In the genomic region with DNA sequence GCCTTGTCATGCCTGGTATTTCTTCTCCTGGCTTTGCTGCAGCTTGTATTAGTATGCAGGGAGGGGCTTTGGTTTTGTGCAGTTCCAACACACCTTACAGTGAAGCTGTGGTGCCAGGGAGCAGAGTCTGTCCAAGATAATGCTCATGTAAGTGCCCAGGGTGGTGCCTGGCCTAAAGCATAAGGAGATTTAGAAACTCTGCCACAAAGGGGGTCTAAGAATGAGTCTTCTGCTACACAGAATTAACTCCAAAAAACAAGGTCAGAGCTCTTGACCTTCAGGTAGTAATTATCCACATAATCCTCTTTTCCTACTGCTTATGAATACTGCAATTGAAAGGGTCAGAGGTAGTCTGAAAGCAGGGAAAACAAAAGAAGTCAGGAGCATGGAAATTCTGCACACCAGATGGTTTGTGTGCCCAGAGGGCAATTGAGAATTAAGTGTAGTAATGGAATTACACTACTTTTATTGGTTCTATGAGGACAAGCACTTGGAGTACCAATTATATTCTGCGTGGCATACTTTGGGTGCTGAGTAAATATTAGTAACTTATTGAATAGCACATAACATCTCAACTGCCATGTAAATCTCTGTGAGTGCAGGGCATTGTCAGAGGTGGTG, we compare ENCODE assay signal across 1 cellular context.
TF ChIP-seq lines count a peak whose summit lies in the region.

No MANE protein-coding gene starts in this region.

TF ChIP-seq in HEK293, 187 proteins besides CTCF, POLR2A, EP300 and RAD21 (continued from another document):
- TF ChIP-seq, protein P1, sequence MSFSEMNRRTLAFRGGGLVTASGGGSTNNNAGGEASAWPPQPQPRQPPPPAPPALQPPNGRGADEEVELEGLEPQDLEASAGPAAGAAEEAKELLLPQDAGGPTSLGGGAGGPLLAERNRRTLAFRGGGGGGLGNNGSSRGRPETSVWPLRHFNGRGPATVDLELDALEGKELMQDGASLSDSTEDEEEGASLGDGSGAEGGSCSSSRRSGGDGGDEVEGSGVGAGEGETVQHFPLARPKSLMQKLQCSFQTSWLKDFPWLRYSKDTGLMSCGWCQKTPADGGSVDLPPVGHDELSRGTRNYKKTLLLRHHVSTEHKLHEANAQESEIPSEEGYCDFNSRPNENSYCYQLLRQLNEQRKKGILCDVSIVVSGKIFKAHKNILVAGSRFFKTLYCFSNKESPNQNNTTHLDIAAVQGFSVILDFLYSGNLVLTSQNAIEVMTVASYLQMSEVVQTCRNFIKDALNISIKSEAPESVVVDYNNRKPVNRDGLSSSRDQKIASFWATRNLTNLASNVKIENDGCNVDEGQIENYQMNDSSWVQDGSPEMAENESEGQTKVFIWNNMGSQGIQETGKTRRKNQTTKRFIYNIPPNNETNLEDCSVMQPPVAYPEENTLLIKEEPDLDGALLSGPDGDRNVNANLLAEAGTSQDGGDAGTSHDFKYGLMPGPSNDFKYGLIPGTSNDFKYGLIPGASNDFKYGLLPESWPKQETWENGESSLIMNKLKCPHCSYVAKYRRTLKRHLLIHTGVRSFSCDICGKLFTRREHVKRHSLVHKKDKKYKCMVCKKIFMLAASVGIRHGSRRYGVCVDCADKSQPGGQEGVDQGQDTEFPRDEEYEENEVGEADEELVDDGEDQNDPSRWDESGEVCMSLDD (tag by site-specific recombination; IDR thresholded peaks at IDR 0.05) = no peak
- TF ChIP-seq, protein P2, sequence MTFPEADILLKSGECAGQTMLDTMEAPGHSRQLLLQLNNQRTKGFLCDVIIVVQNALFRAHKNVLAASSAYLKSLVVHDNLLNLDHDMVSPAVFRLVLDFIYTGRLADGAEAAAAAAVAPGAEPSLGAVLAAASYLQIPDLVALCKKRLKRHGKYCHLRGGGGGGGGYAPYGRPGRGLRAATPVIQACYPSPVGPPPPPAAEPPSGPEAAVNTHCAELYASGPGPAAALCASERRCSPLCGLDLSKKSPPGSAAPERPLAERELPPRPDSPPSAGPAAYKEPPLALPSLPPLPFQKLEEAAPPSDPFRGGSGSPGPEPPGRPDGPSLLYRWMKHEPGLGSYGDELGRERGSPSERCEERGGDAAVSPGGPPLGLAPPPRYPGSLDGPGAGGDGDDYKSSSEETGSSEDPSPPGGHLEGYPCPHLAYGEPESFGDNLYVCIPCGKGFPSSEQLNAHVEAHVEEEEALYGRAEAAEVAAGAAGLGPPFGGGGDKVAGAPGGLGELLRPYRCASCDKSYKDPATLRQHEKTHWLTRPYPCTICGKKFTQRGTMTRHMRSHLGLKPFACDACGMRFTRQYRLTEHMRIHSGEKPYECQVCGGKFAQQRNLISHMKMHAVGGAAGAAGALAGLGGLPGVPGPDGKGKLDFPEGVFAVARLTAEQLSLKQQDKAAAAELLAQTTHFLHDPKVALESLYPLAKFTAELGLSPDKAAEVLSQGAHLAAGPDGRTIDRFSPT (tag by site-specific recombination; IDR thresholded peaks at IDR 0.05) = no peak
- TF ChIP-seq ZNF473 (tag by site-specific recombination; IDR thresholded peaks at IDR 0.05) (no peak), GLI4 (tag by site-specific recombination; IDR thresholded peaks at IDR 0.05) (no peak), ZNF302 (tag by site-specific recombination; IDR thresholded peaks at IDR 0.05; ENCODE audit: low read depth) (no peak), ZFP41 (tag by site-specific recombination; IDR thresholded peaks at IDR 0.05; ENCODE audit: borderline replicate concordance) (no peak), ZNF660 (tag by site-specific recombination; IDR thresholded peaks at IDR 0.05) (no peak), ZNF266 (tag by site-specific recombination; IDR thresholded peaks at IDR 0.05; ENCODE audit: low read depth) (no peak), FEZF1 (tag by site-specific recombination; IDR thresholded peaks at IDR 0.05) (peak; percentile 72), ZNF132 (tag by site-specific recombination; IDR thresholded peaks at IDR 0.05; ENCODE audit: borderline replicate concordance) (no peak), ZNF174 (tag by site-specific recombination; IDR thresholded peaks at IDR 0.05) (no peak), ZNF146 (tag by site-specific recombination; IDR thresholded peaks at IDR 0.05) (no peak), ZFP3 (tag by site-specific recombination; IDR thresholded peaks at IDR 0.05; ENCODE audit: low read depth) (no peak), ZSCAN23 (tag by site-specific recombination; IDR thresholded peaks at IDR 0.05) (no peak), ZFP69B (tag by site-specific recombination; IDR thresholded peaks at IDR 0.05) (no peak), ZNF501 (tag by site-specific recombination; IDR thresholded peaks at IDR 0.05) (no peak), ZNF585B (tag by site-specific recombination; IDR thresholded peaks at IDR 0.05) (no peak), MEIS1 (CRISPR knock-in tag; IDR thresholded peaks at IDR 0.05; ENCODE audit: borderline replicate concordance) (no peak), ZNF112 (tag by site-specific recombination; IDR thresholded peaks at IDR 0.05) (no peak), BCL11A (tag by site-specific recombination; IDR thresholded peaks at IDR 0.05; ENCODE audit: low read depth) (no peak), ZNF777 (tag by site-specific recombination; IDR thresholded peaks at IDR 0.05; ENCODE audit: borderline replicate concordance) (no peak), ZSCAN16 (tag by site-specific recombination; IDR thresholded peaks at IDR 0.05) (no peak), SP7 (tag by site-specific recombination; IDR thresholded peaks at IDR 0.05) (peak; percentile 74), GLI2 (tag by site-specific recombination; IDR thresholded peaks at IDR 0.05; ENCODE audit: borderline replicate concordance, low read depth) (no peak)
- TF ChIP-seq, protein P3, sequence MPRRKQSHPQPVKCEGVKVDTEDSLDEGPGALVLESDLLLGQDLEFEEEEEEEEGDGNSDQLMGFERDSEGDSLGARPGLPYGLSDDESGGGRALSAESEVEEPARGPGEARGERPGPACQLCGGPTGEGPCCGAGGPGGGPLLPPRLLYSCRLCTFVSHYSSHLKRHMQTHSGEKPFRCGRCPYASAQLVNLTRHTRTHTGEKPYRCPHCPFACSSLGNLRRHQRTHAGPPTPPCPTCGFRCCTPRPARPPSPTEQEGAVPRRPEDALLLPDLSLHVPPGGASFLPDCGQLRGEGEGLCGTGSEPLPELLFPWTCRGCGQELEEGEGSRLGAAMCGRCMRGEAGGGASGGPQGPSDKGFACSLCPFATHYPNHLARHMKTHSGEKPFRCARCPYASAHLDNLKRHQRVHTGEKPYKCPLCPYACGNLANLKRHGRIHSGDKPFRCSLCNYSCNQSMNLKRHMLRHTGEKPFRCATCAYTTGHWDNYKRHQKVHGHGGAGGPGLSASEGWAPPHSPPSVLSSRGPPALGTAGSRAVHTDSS (tag by site-specific recombination; IDR thresholded peaks at IDR 0.05) = no peak
- TF ChIP-seq, protein P4, sequence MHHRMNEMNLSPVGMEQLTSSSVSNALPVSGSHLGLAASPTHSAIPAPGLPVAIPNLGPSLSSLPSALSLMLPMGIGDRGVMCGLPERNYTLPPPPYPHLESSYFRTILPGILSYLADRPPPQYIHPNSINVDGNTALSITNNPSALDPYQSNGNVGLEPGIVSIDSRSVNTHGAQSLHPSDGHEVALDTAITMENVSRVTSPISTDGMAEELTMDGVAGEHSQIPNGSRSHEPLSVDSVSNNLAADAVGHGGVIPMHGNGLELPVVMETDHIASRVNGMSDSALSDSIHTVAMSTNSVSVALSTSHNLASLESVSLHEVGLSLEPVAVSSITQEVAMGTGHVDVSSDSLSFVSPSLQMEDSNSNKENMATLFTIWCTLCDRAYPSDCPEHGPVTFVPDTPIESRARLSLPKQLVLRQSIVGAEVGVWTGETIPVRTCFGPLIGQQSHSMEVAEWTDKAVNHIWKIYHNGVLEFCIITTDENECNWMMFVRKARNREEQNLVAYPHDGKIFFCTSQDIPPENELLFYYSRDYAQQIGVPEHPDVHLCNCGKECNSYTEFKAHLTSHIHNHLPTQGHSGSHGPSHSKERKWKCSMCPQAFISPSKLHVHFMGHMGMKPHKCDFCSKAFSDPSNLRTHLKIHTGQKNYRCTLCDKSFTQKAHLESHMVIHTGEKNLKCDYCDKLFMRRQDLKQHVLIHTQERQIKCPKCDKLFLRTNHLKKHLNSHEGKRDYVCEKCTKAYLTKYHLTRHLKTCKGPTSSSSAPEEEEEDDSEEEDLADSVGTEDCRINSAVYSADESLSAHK (tag by site-specific recombination; IDR thresholded peaks at IDR 0.05) = peak; percentile 67
- TF ChIP-seq, protein P5, sequence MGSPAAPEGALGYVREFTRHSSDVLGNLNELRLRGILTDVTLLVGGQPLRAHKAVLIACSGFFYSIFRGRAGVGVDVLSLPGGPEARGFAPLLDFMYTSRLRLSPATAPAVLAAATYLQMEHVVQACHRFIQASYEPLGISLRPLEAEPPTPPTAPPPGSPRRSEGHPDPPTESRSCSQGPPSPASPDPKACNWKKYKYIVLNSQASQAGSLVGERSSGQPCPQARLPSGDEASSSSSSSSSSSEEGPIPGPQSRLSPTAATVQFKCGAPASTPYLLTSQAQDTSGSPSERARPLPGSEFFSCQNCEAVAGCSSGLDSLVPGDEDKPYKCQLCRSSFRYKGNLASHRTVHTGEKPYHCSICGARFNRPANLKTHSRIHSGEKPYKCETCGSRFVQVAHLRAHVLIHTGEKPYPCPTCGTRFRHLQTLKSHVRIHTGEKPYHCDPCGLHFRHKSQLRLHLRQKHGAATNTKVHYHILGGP (tag by site-specific recombination; IDR thresholded peaks at IDR 0.05) = no peak
- TF ChIP-seq, protein P6, sequence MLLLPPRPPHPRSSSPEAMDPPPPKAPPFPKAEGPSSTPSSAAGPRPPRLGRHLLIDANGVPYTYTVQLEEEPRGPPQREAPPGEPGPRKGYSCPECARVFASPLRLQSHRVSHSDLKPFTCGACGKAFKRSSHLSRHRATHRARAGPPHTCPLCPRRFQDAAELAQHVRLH (tag by site-specific recombination; IDR thresholded peaks at IDR 0.05) = no peak
- TF ChIP-seq, protein P7, sequence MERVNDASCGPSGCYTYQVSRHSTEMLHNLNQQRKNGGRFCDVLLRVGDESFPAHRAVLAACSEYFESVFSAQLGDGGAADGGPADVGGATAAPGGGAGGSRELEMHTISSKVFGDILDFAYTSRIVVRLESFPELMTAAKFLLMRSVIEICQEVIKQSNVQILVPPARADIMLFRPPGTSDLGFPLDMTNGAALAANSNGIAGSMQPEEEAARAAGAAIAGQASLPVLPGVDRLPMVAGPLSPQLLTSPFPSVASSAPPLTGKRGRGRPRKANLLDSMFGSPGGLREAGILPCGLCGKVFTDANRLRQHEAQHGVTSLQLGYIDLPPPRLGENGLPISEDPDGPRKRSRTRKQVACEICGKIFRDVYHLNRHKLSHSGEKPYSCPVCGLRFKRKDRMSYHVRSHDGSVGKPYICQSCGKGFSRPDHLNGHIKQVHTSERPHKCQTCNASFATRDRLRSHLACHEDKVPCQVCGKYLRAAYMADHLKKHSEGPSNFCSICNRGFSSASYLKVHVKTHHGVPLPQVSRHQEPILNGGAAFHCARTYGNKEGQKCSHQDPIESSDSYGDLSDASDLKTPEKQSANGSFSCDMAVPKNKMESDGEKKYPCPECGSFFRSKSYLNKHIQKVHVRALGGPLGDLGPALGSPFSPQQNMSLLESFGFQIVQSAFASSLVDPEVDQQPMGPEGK (tag by site-specific recombination; IDR thresholded peaks at IDR 0.05) = peak; percentile 26; the same call in 1 of the 2 replicates
- TF ChIP-seq, protein P8, sequence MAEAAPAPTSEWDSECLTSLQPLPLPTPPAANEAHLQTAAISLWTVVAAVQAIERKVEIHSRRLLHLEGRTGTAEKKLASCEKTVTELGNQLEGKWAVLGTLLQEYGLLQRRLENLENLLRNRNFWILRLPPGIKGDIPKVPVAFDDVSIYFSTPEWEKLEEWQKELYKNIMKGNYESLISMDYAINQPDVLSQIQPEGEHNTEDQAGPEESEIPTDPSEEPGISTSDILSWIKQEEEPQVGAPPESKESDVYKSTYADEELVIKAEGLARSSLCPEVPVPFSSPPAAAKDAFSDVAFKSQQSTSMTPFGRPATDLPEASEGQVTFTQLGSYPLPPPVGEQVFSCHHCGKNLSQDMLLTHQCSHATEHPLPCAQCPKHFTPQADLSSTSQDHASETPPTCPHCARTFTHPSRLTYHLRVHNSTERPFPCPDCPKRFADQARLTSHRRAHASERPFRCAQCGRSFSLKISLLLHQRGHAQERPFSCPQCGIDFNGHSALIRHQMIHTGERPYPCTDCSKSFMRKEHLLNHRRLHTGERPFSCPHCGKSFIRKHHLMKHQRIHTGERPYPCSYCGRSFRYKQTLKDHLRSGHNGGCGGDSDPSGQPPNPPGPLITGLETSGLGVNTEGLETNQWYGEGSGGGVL (tag by site-specific recombination; IDR thresholded peaks at IDR 0.05) = no peak
- TF ChIP-seq, protein P9, sequence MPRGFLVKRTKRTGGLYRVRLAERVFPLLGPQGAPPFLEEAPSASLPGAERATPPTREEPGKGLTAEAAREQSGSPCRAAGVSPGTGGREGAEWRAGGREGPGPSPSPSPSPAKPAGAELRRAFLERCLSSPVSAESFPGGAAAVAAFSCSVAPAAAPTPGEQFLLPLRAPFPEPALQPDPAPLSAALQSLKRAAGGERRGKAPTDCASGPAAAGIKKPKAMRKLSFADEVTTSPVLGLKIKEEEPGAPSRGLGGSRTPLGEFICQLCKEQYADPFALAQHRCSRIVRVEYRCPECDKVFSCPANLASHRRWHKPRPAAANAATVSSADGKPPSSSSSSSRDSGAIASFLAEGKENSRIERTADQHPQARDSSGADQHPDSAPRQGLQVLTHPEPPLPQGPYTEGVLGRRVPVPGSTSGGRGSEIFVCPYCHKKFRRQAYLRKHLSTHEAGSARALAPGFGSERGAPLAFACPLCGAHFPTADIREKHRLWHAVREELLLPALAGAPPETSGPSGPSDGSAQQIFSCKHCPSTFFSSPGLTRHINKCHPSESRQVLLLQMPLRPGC (tag by site-specific recombination; IDR thresholded peaks at IDR 0.05) = 0 out of 2 replicates have a peak, but pooled peaks have one; percentile 32
